ENCODE assay signal across 8 cellular contexts in genomic region chr5:126972062-126972895, GRCh38. TPM values are rescaled to one million over a fixed set of nuclear protein-coding genes. Genes with fewer than 3 reads are reported as not detected.
DNase-seq lines count a peak whose midpoint lies in the region; ATAC-seq and TF ChIP-seq lines count a peak whose summit lies in the region.

No MANE protein-coding gene starts in this region.

- H3K36me3 ChIP-seq in mesendoderm (ENCODE audit: control insufficient read depth, insufficient read depth, low read length) (no peaks in the 10 kb centered on the region), WERI-Rb-1 (no peaks in the 10 kb centered on the region)

- H3K9ac ChIP-seq in mesendoderm (ENCODE audit: low read length) = no peak overlapping the region

- H3K27me3 Mint-ChIP-seq in activated CD4-positive, alpha-beta T cell treated with anti-CD3 and anti-CD28 coated beads, Interleukin-2, amount 10 ng/mL, durations not matched to agents 24 days and 14 days = no peaks in the 10 kb centered on the region

- H2BK15ac ChIP-seq in mesendoderm (replicated peaks; ENCODE audit: low read depth) = no peak overlapping the region

- no peak overlapping the region for H3K4ac ChIP-seq in mesendoderm (ENCODE audit: low read depth, low read length)

- no peak overlapping the region for H2BK120ac ChIP-seq in mesendoderm (ENCODE audit: low read depth, low read length)

- H3K23ac ChIP-seq in mesendoderm (ENCODE audit: low read length) = no peak overlapping the region

- no CpG with 5 or more reads among the region's 4 CpGs for WGBS in mesendoderm (ENCODE audit: extremely low coverage, insufficient coverage, low lambda C conversion rate)

- no peaks in the 10 kb centered on the region for H3K79me2 ChIP-seq in mesendoderm (ENCODE audit: control insufficient read depth, insufficient read depth, low read length)

- H4K5ac ChIP-seq in mesendoderm (ENCODE audit: low read length) = no peak overlapping the region

- no peak overlapping the region for H3K27ac ChIP-seq in mesendoderm (ENCODE audit: low read depth, low read length)
- H3K27ac ChIP-seq in WERI-Rb-1 = no peak overlapping the region

- no peak overlapping the region for H3K4me2 ChIP-seq in mesendoderm (ENCODE audit: low read length)

- H3K4me1 Mint-ChIP-seq in activated CD4-positive, alpha-beta T cell treated with anti-CD3 and anti-CD28 coated beads, Interleukin-2, amount 10 ng/mL, durations not matched to agents 24 days and 14 days = peaks cover 30% of the 10 kb centered on the region

- no peaks in the 10 kb centered on the region for H3K9me3 ChIP-seq in WERI-Rb-1 (ENCODE audit: severe bottlenecking)

- H3K4me3 Mint-ChIP-seq in activated CD4-positive, alpha-beta T cell treated with anti-CD3 and anti-CD28 coated beads, Interleukin-2, amount 10 ng/mL, durations not matched to agents 24 days and 14 days = peak overlapping the region; percentile 65

- DNase-seq in activated CD4-positive, alpha-beta T cell treated with anti-CD3 and anti-CD28 coated beads, Interleukin-2, amount 10 ng/mL, durations not matched to agents 24 days and 14 days = peak; percentile 81
- peak; percentile 66 for DNase-seq in mesendoderm
- DNase-seq in WERI-Rb-1 = no peak
- no peak for DNase-seq in foreskin melanocyte
- no peak for DNase-seq in COR-L47 (lab: John Stamatoyannopoulos, UW)

- H3K27me3 ChIP-seq in mesendoderm (ENCODE audit: insufficient read depth, low read length, poor library complexity) = no peaks in the 10 kb centered on the region
- H3K27me3 ChIP-seq in WERI-Rb-1 (ENCODE audit: insufficient read depth, low read depth, severe bottlenecking) = no peaks in the 10 kb centered on the region

- no peaks in the 10 kb centered on the region for H3K79me1 ChIP-seq in mesendoderm (ENCODE audit: low read length)

- no peak overlapping the region for H3K18ac ChIP-seq in mesendoderm (ENCODE audit: low read length)

- peaks cover 4% of the 10 kb centered on the region for H3K4me1 ChIP-seq in mesendoderm (ENCODE audit: control insufficient read depth, low read depth, low read length)

- H3K56ac ChIP-seq in mesendoderm (ENCODE audit: low read length) = no peak overlapping the region

- H2BK5ac ChIP-seq in mesendoderm (ENCODE audit: low read length) = no peak overlapping the region

- H2AK5ac ChIP-seq in mesendoderm (ENCODE audit: low read length) = no peak overlapping the region

- H3K4me3 ChIP-seq in mesendoderm (ENCODE audit: low read length) (no peak overlapping the region), WERI-Rb-1 (ENCODE audit: low read depth, low read length) (no peak overlapping the region)

- peak overlapping the region; percentile 85 for H3K27ac Mint-ChIP-seq in activated CD4-positive, alpha-beta T cell treated with anti-CD3 and anti-CD28 coated beads, Interleukin-2, amount 10 ng/mL, durations not matched to agents 24 days and 14 days

- TF ChIP-seq CTCF in WERI-Rb-1 (IDR thresholded peaks at IDR 0.05; ENCODE audit: low read depth, low read length) = no peak

- intact Hi-C loops in activated CD4-positive, alpha-beta T cell treated with anti-CD3 and anti-CD28 coated beads, Interleukin-2, amount 10 ng/mL, durations not matched to agents 24 days and 14 days (cut with micrococcal nuclease) = no loop called here

- peak; percentile 81 for ATAC-seq in GM18498 (IDR thresholded peaks at IDR 0.05; ENCODE audit: unreplicated experiment)
- ATAC-seq in GM21360 (IDR thresholded peaks at IDR 0.05; ENCODE audit: unreplicated experiment) = peak; percentile 65
- ATAC-seq in HG03565 (IDR thresholded peaks at IDR 0.05; ENCODE audit: unreplicated experiment) = peak; percentile 58

- H4K8ac ChIP-seq in mesendoderm (ENCODE audit: low read depth, low read length) = no peak overlapping the region

- no peaks in the 10 kb centered on the region for H3K36me3 Mint-ChIP-seq in activated CD4-positive, alpha-beta T cell treated with anti-CD3 and anti-CD28 coated beads, Interleukin-2, amount 10 ng/mL, durations not matched to agents 24 days and 14 days (ENCODE audit: low read depth)

- no peaks in the 10 kb centered on the region for H3K9me3 Mint-ChIP-seq in activated CD4-positive, alpha-beta T cell treated with anti-CD3 and anti-CD28 coated beads, Interleukin-2, amount 10 ng/mL, durations not matched to agents 24 days and 14 days

RNA-seq across cellular contexts. Expression of gene MARCHF3, which starts 58.1 kb away (rescaled TPM):
- total RNA-seq in activated CD4-positive, alpha-beta T cell treated with anti-CD3 and anti-CD28 coated beads, Interleukin-2, amount 10 ng/mL, durations not matched to agents 24 days and 14 days = 2.3 and 4.2 TPM in 2 replicates
- 5.2 TPM for polyA plus RNA-seq in mesendoderm (2013, experiment 1 of 2)
- 4.5 TPM for polyA plus RNA-seq in mesendoderm (2013, experiment 2 of 2)

Comparison
In these comparisons a context has a peak if more than half of its experiments do, and no peak if none do; other contexts are left out.
1. DNase-seq: peak in activated CD4-positive, alpha-beta T cell treated with anti-CD3 and anti-CD28 coated beads, Interleukin-2, amount 10 ng/mL, durations not matched to agents 24 days and 14 days (single experiment) and mesendoderm (single experiment); none in WERI-Rb-1 (single experiment), foreskin melanocyte (single experiment) and COR-L47 (single experiment).
2. Peak in every context shown above with its lines, with median percentiles within 50 percentile points of each other: ATAC-seq.